In the genomic region with DNA sequence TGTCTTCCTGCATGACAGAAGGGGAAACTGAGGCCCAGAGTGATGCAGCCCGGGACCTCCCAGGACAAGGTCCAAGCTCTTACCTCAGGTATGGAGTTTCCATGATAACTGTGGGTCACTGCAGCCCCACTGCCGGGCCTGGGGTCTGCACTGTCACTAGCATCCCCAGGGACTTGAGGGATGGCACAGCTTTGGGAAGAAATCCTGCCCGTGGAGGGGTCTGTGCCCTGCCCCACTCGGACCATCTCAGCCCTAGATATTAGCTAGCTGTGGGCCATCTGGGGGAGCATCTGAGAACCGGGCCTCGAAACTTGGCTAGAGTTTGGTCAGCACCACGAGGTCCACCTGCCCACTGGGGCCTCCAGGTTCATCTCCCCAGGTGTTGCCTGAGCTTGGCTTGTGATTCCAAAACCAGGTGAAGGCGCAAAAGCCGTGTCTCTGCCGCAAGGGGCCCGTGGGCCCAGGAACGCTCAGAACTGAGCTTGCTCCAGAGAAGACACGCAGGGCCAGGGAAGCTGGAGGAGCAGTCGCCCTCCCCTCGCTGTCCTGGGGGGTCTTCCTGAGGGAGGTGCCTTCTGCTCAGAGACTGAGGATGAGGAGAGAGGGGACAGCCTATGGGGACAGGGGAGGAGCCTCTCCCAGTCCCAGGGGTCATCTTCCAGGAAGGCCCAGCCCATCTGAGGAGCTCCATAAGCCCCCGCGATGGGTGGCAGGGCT, we compare ENCODE assay signal across 1 cellular context.
TF ChIP-seq lines count a peak whose summit lies in the region.

No MANE protein-coding gene starts in this region.

TF ChIP-seq in H1, 55 proteins besides CTCF, POLR2A, EP300 and RAD21 (continued from another document):
- no peak for TF ChIP-seq BRCA1 (IDR thresholded peaks at IDR 0.05; ENCODE audit: low read depth, low read length)
- TF ChIP-seq KDM4A (IDR thresholded peaks at IDR 0.05; ENCODE audit: low read depth, low read length, severe bottlenecking), result no peak
- no peak for TF ChIP-seq CREB1 (IDR thresholded peaks at IDR 0.05)
- no peak for TF ChIP-seq SAP30 (IDR thresholded peaks at IDR 0.05; ENCODE audit: insufficient read depth, insufficient replicate concordance, low read length)
- TF ChIP-seq TAF7 (optimal IDR thresholded peaks at IDR 0.05; ENCODE audit: borderline replicate concordance, low read depth, low read length), result no peak
- TF ChIP-seq JUND (IDR thresholded peaks at IDR 0.05; ENCODE audit: low read length), result no peak
- TF ChIP-seq FOSL1 (IDR thresholded peaks at IDR 0.05; ENCODE audit: insufficient read depth, low read depth, low read length), result no peak
- no peak for TF ChIP-seq CHD2 (IDR thresholded peaks at IDR 0.05; ENCODE audit: low read length)
- TF ChIP-seq HDAC2 (IDR thresholded peaks at IDR 0.05; ENCODE audit: borderline replicate concordance in 1 of 2, low read depth in 2 of 2, low read length in 2 of 2), result no peak
- TF ChIP-seq, protein P1, sequence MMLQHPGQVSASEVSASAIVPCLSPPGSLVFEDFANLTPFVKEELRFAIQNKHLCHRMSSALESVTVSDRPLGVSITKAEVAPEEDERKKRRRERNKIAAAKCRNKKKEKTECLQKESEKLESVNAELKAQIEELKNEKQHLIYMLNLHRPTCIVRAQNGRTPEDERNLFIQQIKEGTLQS (IDR thresholded peaks at IDR 0.05; ENCODE audit: insufficient read depth, low read depth, low read length), result no peak
- TF ChIP-seq TAF1 (IDR thresholded peaks at IDR 0.05; ENCODE audit: low read depth, low read length), result no peak
- no peak for TF ChIP-seq RFX5 (IDR thresholded peaks at IDR 0.05; ENCODE audit: borderline replicate concordance, low read depth, low read length)
- no peak for TF ChIP-seq CEBPB (IDR thresholded peaks at IDR 0.05; ENCODE audit: low read depth, low read length)
